In genomic region chr13:71638728-71639127, GRCh38 we compare ENCODE assay signal across 19 cellular contexts.
"Had no signal": no experiment of that assay in that cellular context is flagged by ENCODE, and none has a peak within 500 bp of the region (broad histone marks: within the 10 kb centered on the region; RNA-seq: fewer than 3 reads in every experiment).

No MANE protein-coding gene starts in this region.

- H3K27me3 Mint-ChIP-seq: activated CD8-positive, alpha-beta T cell treated with anti-CD3 and anti-CD28 coated beads for 36 hours; activated naive CD8-positive, alpha-beta T cell treated with anti-CD3 and anti-CD28 coated beads, Interleukin-2, amount 10 ng/mL, durations not matched to agents 7 days and 5 days had no signal

- H3K36me3 Mint-ChIP-seq: activated naive CD8-positive, alpha-beta T cell treated with anti-CD3 and anti-CD28 coated beads, Interleukin-2, amount 10 ng/mL, durations not matched to agents 7 days and 5 days had no signal

- H3K27ac Mint-ChIP-seq: activated CD8-positive, alpha-beta T cell treated with anti-CD3 and anti-CD28 coated beads for 36 hours; activated naive CD8-positive, alpha-beta T cell treated with anti-CD3 and anti-CD28 coated beads, Interleukin-2, amount 10 ng/mL, durations not matched to agents 7 days and 5 days; T-helper 2 cell treated with Interferon-gamma antibody and Interleukin-4, amounts not matched to agents 5 μg/mL and 100 μg/mL, for 36 hours had no signal

- FAIRE-seq: bronchial epithelial cell had no signal

- H3K9me3 Mint-ChIP-seq: activated CD8-positive, alpha-beta T cell treated with anti-CD3 and anti-CD28 coated beads for 36 hours; activated naive CD8-positive, alpha-beta T cell treated with anti-CD3 and anti-CD28 coated beads, Interleukin-2, amount 10 ng/mL, durations not matched to agents 7 days and 5 days; T-helper 2 cell treated with Interferon-gamma antibody and Interleukin-4, amounts not matched to agents 5 μg/mL and 100 μg/mL, for 36 hours had no signal

- H3K4me1 Mint-ChIP-seq: activated naive CD8-positive, alpha-beta T cell treated with anti-CD3 and anti-CD28 coated beads, Interleukin-2, amount 10 ng/mL, durations not matched to agents 7 days and 5 days had no signal

- H3K4me3 Mint-ChIP-seq: activated CD8-positive, alpha-beta T cell treated with anti-CD3 and anti-CD28 coated beads for 36 hours; activated naive CD8-positive, alpha-beta T cell treated with anti-CD3 and anti-CD28 coated beads, Interleukin-2, amount 10 ng/mL, durations not matched to agents 7 days and 5 days; T-helper 2 cell treated with Interferon-gamma antibody and Interleukin-4, amounts not matched to agents 5 μg/mL and 100 μg/mL, for 36 hours had no signal

- DNase-seq: activated CD4-positive, alpha-beta T cell treated with anti-CD3 and anti-CD28 coated beads for 4 hours; activated CD8-positive, alpha-beta memory T cell treated with anti-CD3 and anti-CD28 coated beads, Interleukin-2, amount 50 U/mL, for 48 hours; activated CD8-positive, alpha-beta T cell treated with anti-CD3 and anti-CD28 coated beads for 36 hours; activated naive CD4-positive, alpha-beta T cell treated with anti-CD3 and anti-CD28 coated beads, Interleukin-2, amount 50 U/mL, for 16 hours; activated naive CD8-positive, alpha-beta T cell treated with anti-CD3 and anti-CD28 coated beads, Interleukin-2, amount 10 ng/mL, durations not matched to agents 7 days and 5 days; activated T-cell treated with anti-CD3 and anti-CD28 coated beads, Interleukin-2, amount 50 U/mL, for 1 hour; adrenal gland; aorta; central memory CD4-positive, alpha-beta T cell; NCI-H1092; NCI-H1417; NCI-H1930; Peyer's patch; Right ventricle myocardium superior; SJCRH30; SK-N-SH; SW 1271 had no signal
